In the genomic region with DNA sequence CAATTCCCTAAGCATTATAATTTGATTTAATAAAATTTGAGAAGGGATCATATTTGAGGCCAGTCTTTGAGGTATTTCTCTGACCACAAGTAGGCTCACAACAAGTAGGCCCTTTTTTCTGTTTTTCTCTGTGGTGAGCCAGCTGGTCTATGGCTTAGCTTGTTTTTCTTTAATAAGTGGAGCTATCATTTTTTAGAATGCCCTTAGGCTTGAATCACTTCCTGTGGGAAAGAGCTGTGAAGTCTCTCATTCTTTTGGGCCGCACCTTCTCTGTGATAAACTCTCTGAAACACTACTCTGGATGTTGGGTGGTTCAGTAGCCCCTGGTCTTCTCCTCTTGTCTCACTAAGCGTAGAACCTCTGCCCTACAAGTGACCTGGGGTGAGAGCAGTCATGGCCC, we compare ENCODE assay signal across 20 cellular contexts.
A peak's percentile ranks its signal among the peaks of the same experiment; 100 is the strongest.
DNase-seq lines count a peak whose midpoint lies in the region; FAIRE-seq and TF ChIP-seq lines count a peak whose summit lies in the region.
"Had no signal": no experiment of that assay in that cellular context is flagged by ENCODE, and none has a peak within 500 bp of the region (broad histone marks: within the 10 kb centered on the region; RNA-seq: fewer than 3 reads in every experiment).

No MANE protein-coding gene starts in this region.

- intact Hi-C loops in transverse colon (cut with DNase I; ENCODE audit: low total_unique reads): no loop called here

- H3K4me1 ChIP-seq in adipocyte (ENCODE audit: control insufficient read depth, insufficient read depth, low read length) (no peaks in the 10 kb centered on the region), transverse colon (no peaks in the 10 kb centered on the region)
- H3K4me1 ChIP-seq: sigmoid colon, suprapubic skin had no signal

- H3K9me3 ChIP-seq in adipocyte (ENCODE audit: control insufficient read depth, low read length): no peaks in the 10 kb centered on the region
- no peaks in the 10 kb centered on the region for H3K9me3 ChIP-seq in transverse colon
- H3K9me3 ChIP-seq: sigmoid colon, suprapubic skin had no signal

- in situ Hi-C loops in transverse colon (cut with MboI; ENCODE audit: low pct_ligation_motif_present in 1 of 4, low pct_unique_long_range_greater_than_20kb in 1 of 4, low sequenced_read_pairs in 3 of 4): no loop called here

- no peak for TF ChIP-seq CTCF in transverse colon (IDR thresholded peaks at IDR 0.05)

- DNase-seq in HS-5 (ENCODE audit: low read depth) (peak; percentile 24), adipocyte (ENCODE audit: low read depth) (peak; percentile 22), foreskin melanocyte (peak; percentile 87), urothelium cell line (ENCODE audit: low spot score) (peak; percentile 65), NCI-H1436 (lab: John Stamatoyannopoulos, UW) (no peak), transverse colon (no peak)
- DNase-seq in stimulated activated CD4-positive, alpha-beta T cell treated with anti-CD3 and anti-CD28 coated beads, Interleukin-4, amount 100 ng/mL, for 24 hours: no peak
- DNase-seq: activated B cell treated with CpG ODN at 0.5 μM for 24 hours; activated CD8-positive, alpha-beta memory T cell treated with anti-CD3 and anti-CD28 coated beads for 24 hours; amniotic stem cell; DMS 273 treated with DMSO at 0.1 percent for 48 hours; H7; Kasumi-1; NCI-H1694 treated with DMSO at 0.1 percent for 48 hours; NCI-H446; Right ventricle myocardium superior; sigmoid colon; T-helper 17 cell had no signal

- H3K4me3 ChIP-seq in adipocyte (ENCODE audit: low read length): no peak overlapping the region
- no peak overlapping the region for H3K4me3 ChIP-seq in transverse colon
- H3K4me3 ChIP-seq: sigmoid colon, suprapubic skin had no signal

- WGBS in transverse colon (ENCODE audit: low coverage in 1 of 2), 2 donors: 81 to 89% methylated on average over 2 of the region's 2 CpGs

- no peaks in the 10 kb centered on the region for H3K36me3 ChIP-seq in adipocyte (ENCODE audit: control insufficient read depth, insufficient read depth, low read length, severe bottlenecking)
- no peaks in the 10 kb centered on the region for H3K36me3 ChIP-seq in transverse colon
- H3K36me3 ChIP-seq: sigmoid colon, suprapubic skin had no signal

- no peak for TF ChIP-seq POLR2A in transverse colon (IDR thresholded peaks at IDR 0.05)

- H3K27ac ChIP-seq in transverse colon: no peak overlapping the region
- H3K27ac ChIP-seq: sigmoid colon, suprapubic skin had no signal

- H3K9ac ChIP-seq in adipocyte (ENCODE audit: low read length): no peak overlapping the region

- TF ChIP-seq EP300 in transverse colon (IDR thresholded peaks at IDR 0.05; ENCODE audit: low read depth): no peak

- no peaks in the 10 kb centered on the region for H3K27me3 ChIP-seq in adipocyte (replicated peaks; ENCODE audit: control insufficient read depth, insufficient read depth, low read length)
- H3K27me3 ChIP-seq in transverse colon: no peaks in the 10 kb centered on the region
- H3K27me3 ChIP-seq: sigmoid colon, suprapubic skin had no signal

- FAIRE-seq in urothelium cell line (lab: Jason Lieb, UNC): no peak
- FAIRE-seq: GM18507 had no signal

Comparison
In these comparisons a context has a peak if more than half of its experiments do, and no peak if none do; other contexts are left out.
1. DNase-seq: peak in HS-5 (single experiment), adipocyte (single experiment), foreskin melanocyte (single experiment) and urothelium cell line (single experiment); none in NCI-H1436 (single experiment), stimulated activated CD4-positive, alpha-beta T cell treated with anti-CD3 and anti-CD28 coated beads, Interleukin-4, amount 100 ng/mL, for 24 hours (single experiment) and transverse colon (single experiment).